ENCODE assay signal across 4 cellular contexts in genomic region chr5:13919087-13919486, GRCh38.
"Had no signal": no experiment of that assay in that cellular context is flagged by ENCODE, and none has a peak within 500 bp of the region (broad histone marks: within the 10 kb centered on the region; RNA-seq: fewer than 3 reads in every experiment).

No MANE protein-coding gene starts in this region.

- H3K4me3 Mint-ChIP-seq: GM23338, H9 had no signal

- H3K4me3 ChIP-seq: GM23338 had no signal

- ATAC-seq: GM23338 had no signal

- DNase-seq: H9, HCEC 1CT, IMR-90 had no signal

- H3K27ac Mint-ChIP-seq: GM23338, H9 had no signal

- H3K9me3 Mint-ChIP-seq: GM23338, H9 had no signal
